In genomic region chr1:221032616-221033342, GRCh38 we compare ENCODE assay signal across 15 cellular contexts.
DNase-seq lines count a peak whose midpoint lies in the region; ATAC-seq and TF ChIP-seq lines count a peak whose summit lies in the region.
"Had no signal": no experiment of that assay in that cellular context is flagged by ENCODE, and none has a peak within 500 bp of the region (broad histone marks: within the 10 kb centered on the region; RNA-seq: fewer than 3 reads in every experiment).

No MANE protein-coding gene starts in this region.

- no peak overlapping the region for H3K18ac ChIP-seq in mesenchymal stem cell (ENCODE audit: low read depth in 1 of 2, low read length in 2 of 2)

- H2AFZ ChIP-seq in ACC112 (ENCODE audit: low read length, unreplicated experiment) = peak overlapping the region; percentile 39
- no peak overlapping the region for H2AFZ ChIP-seq in mesenchymal stem cell (ENCODE audit: low read depth, low read length)
- H2AFZ ChIP-seq in mammary epithelial cell (ENCODE audit: low read depth, low read length) = no peak overlapping the region

- no peak overlapping the region for H3K23ac ChIP-seq in mesenchymal stem cell (ENCODE audit: low read length in 2 of 2)

- H4K20me1 ChIP-seq in mammary epithelial cell (ENCODE audit: insufficient read depth, low read length) = no peaks in the 10 kb centered on the region

- no peak overlapping the region for H2BK120ac ChIP-seq in mesenchymal stem cell (ENCODE audit: low read depth, low read length)

- no peak overlapping the region for H4K8ac ChIP-seq in mesenchymal stem cell (ENCODE audit: low read length)

- H3K27me3 ChIP-seq in ACC112 (ENCODE audit: insufficient read depth, low read length) = no peaks in the 10 kb centered on the region
- no peaks in the 10 kb centered on the region for H3K27me3 ChIP-seq in mesenchymal stem cell (ENCODE audit: control insufficient read depth in 1 of 2, insufficient read depth in 1 of 2, low read length in 2 of 2)
- H3K27me3 ChIP-seq in mammary epithelial cell (ENCODE audit: insufficient read depth, low read length) = no peaks in the 10 kb centered on the region
- no peaks in the 10 kb centered on the region for H3K27me3 ChIP-seq in left lung

- dilution Hi-C loops in mammary epithelial cell (cut with HindIII; ENCODE audit: low sequenced_read_pairs) = no loop called here

- H3K9me3 ChIP-seq in mesenchymal stem cell (ENCODE audit: control insufficient read depth, low read length) = no peaks in the 10 kb centered on the region
- H3K9me3 ChIP-seq in mammary epithelial cell (replicated peaks; ENCODE audit: insufficient read depth, low read length) = no peaks in the 10 kb centered on the region
- no peaks in the 10 kb centered on the region for H3K9me3 ChIP-seq in left lung

- intact Hi-C loops in mammary epithelial cell (cut with micrococcal nuclease) = no loop called here
- intact Hi-C loops in posterior cingulate gyrus (cut with DNase I) = no loop called here
- intact Hi-C loops in left lung (cut with DNase I) = no loop called here

- H4K91ac ChIP-seq in mesenchymal stem cell (ENCODE audit: low read length) = no peak overlapping the region

- H3K36me3 ChIP-seq in ACC112 (ENCODE audit: insufficient read depth, low read length) (no peaks in the 10 kb centered on the region), mesenchymal stem cell (ENCODE audit: control insufficient read depth in 1 of 2, insufficient read depth in 2 of 2, low read depth in 1 of 2, low read length in 2 of 2) (no peaks in the 10 kb centered on the region), mammary epithelial cell (ENCODE audit: insufficient read depth, low read length) (no peaks in the 10 kb centered on the region), left lung (no peaks in the 10 kb centered on the region)

- no peak overlapping the region for H2BK5ac ChIP-seq in mesenchymal stem cell (ENCODE audit: low read depth, low read length, poor library complexity, severe bottlenecking)

- BruUV-seq in mammary epithelial cell (replicated peaks; lab: Mats Ljungman, UMichigan) = no TSS peak

- H3K79me2 ChIP-seq in ACC112 (ENCODE audit: control insufficient read depth, insufficient read depth, low read length, unreplicated experiment) (no peaks in the 10 kb centered on the region), mammary epithelial cell (ENCODE audit: insufficient read depth, low read length) (no peaks in the 10 kb centered on the region)

- H3K9ac ChIP-seq in mesenchymal stem cell (ENCODE audit: low read length) (peak overlapping the region; percentile 7), mammary epithelial cell (ENCODE audit: insufficient read depth, low read length) (no peak overlapping the region)

- WGBS in mesenchymal stem cell = no CpG with 5 or more reads among the region's 3 CpGs
- WGBS in mammary epithelial cell (ENCODE audit: low coverage, missing lambda C conversion rate) = 26% methylated on average over 3 of the region's 3 CpGs

- H3K4me3 ChIP-seq in ACC112 (ENCODE audit: low read depth, low read length) = no peak overlapping the region
- no peak overlapping the region for H3K4me3 ChIP-seq in cardiac fibroblast (replicated peaks in 1 of 2; ENCODE audit: low read depth in 2 of 2, low read length in 2 of 2)
- no peak overlapping the region for H3K4me3 ChIP-seq in mesenchymal stem cell (ENCODE audit: insufficient read depth in 1 of 2, low read depth in 1 of 2, low read length in 2 of 2)
- no peak overlapping the region for H3K4me3 ChIP-seq in mammary epithelial cell (replicated peaks in 1 of 3; ENCODE audit: insufficient read depth in 1 of 3, low read depth in 2 of 3, low read length in 3 of 3)
- no peak overlapping the region for H3K4me3 ChIP-seq in left lung

- DNase-seq in HT1080 (ENCODE audit: low read depth) (peak; percentile 54), cardiac fibroblast (ENCODE audit: low read depth in 2 of 2) (peak; percentile 30 to 32), mesenchymal stem cell (no peak), mammary epithelial cell (no peak), middle frontal gyrus (ENCODE audit: extremely low spot score, low spot score) (no peak), posterior cingulate gyrus (no peak), left lung (no peak)
- DNase-seq: activated CD8-positive, alpha-beta memory T cell treated with anti-CD3 and anti-CD28 coated beads, Interleukin-2, amount 10 ng/mL, durations not matched to agents 7 days and 5 days; activated effector memory CD4-positive, alpha-beta T cell treated with Interleukin-2 at 50 U/mL for 16 hours; anterior cingulate cortex; hippocampal formation; kidney glomerular epithelial cell; NCI-H1930; NCI-H524 treated with DMSO at 0.1 percent for 48 hours had no signal

- H3K27ac ChIP-seq in ACC112 (ENCODE audit: low read depth, low read length) (peak overlapping the region; percentile 70), mesenchymal stem cell (ENCODE audit: low read length, poor library complexity, severe bottlenecking) (no peak overlapping the region), mammary epithelial cell (ENCODE audit: insufficient read depth, low read depth, low read length) (no peak overlapping the region), left lung (no peak overlapping the region)

- no peak overlapping the region for H2BK12ac ChIP-seq in mesenchymal stem cell (ENCODE audit: low read length in 2 of 2)

- in situ Hi-C loops in mammary epithelial cell (cut with MboI; ENCODE audit: low sequenced_read_pairs in 2 of 2) = no loop called here

- CTCF ChIA-PET in mammary epithelial cell (lab: Charles Lee; ENCODE audit: low non-redundant PET) = no interaction called here

- H3K79me1 ChIP-seq in mesenchymal stem cell (replicated peaks; ENCODE audit: low read length, poor library complexity, severe bottlenecking) = no peaks in the 10 kb centered on the region

- no peak overlapping the region for H2BK15ac ChIP-seq in mesenchymal stem cell (ENCODE audit: low read depth, poor library complexity, severe bottlenecking)

- H3K4me1 ChIP-seq in ACC112 (ENCODE audit: control insufficient read depth, insufficient read depth, low read length, unreplicated experiment) = peaks cover 48% of the 10 kb centered on the region
- H3K4me1 ChIP-seq in mesenchymal stem cell (ENCODE audit: control insufficient read depth, insufficient read depth, low read depth, low read length) = no peaks in the 10 kb centered on the region
- H3K4me1 ChIP-seq in mammary epithelial cell (ENCODE audit: insufficient read depth, low read length) = peaks cover 22% of the 10 kb centered on the region
- H3K4me1 ChIP-seq in left lung = peaks cover 5 to 18% of the 10 kb centered on the region in 2 donors

- no peak overlapping the region for H3K14ac ChIP-seq in mesenchymal stem cell (ENCODE audit: low read length in 2 of 2)

- no peak overlapping the region for H3K4ac ChIP-seq in mesenchymal stem cell (ENCODE audit: low read depth in 1 of 2, low read length in 2 of 2)

- ATAC-seq in left lung = no peak
- ATAC-seq: activated CD8-positive, alpha-beta memory T cell treated with anti-CD3 and anti-CD28 coated beads, Interleukin-2, amount 10 ng/mL, durations not matched to agents 7 days and 5 days had no signal

- no peak overlapping the region for H2AK5ac ChIP-seq in mesenchymal stem cell (ENCODE audit: low read length, severe bottlenecking)

- no peak overlapping the region for H3K4me2 ChIP-seq in mesenchymal stem cell (ENCODE audit: low read length, poor library complexity, severe bottlenecking)
- H3K4me2 ChIP-seq in mammary epithelial cell (ENCODE audit: insufficient read depth, low read depth, low read length) = no peak overlapping the region

- TF ChIP-seq CTCF in cardiac fibroblast (IDR thresholded peaks at IDR 0.05; ENCODE audit: low read depth, low read length) = no peak
- no peak for TF ChIP-seq CTCF in mammary epithelial cell (conservative IDR thresholded peaks at IDR 0.05 in 1 of 2, IDR thresholded peaks at IDR 0.05 in 1 of 2; ENCODE audit: extremely low read depth in 1 of 2, insufficient read depth in 1 of 2, low read depth in 1 of 2, low read length in 2 of 2)
- TF ChIP-seq CTCF in left lung (IDR thresholded peaks at IDR 0.05) = peak in 1 of 2 donors; percentile 23

Comparison
In these comparisons a context has a peak if more than half of its experiments do, and no peak if none do; other contexts are left out.
1. DNase-seq: peak in HT1080 (single experiment) and cardiac fibroblast (2 of 2); none in mesenchymal stem cell (single experiment), mammary epithelial cell (single experiment), middle frontal gyrus (single experiment), posterior cingulate gyrus (0 of 10) and left lung (0 of 2).